In the genomic region with DNA sequence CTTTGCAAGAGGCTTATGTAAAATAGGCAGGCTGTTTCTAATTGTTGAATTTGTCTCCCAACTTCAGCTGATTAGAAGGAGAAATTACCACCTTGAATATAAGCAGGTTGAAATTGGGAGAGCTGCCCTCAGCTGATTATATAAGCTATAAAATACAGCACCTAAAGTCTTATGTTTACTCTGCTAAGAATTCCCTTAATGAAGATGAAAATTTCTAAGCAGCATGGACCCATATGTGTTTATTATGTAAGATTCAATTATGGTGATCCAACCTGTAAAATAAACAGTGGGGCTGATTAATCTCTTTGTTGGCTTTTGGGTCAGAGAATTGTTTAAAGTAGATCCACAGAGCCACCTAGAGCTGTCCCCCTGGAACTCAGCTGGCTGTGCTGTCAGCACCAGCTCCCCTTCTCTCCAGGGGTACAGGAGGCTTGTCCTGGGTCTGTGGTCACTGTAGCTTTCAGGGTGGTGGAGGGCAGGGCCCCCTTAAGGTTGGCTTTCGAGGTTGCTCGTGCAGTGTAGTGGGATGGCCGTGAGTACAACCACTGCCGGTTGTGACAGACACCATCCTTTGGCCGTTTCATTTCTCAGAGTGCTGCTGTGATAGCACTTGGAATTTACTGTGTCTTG, we compare ENCODE assay signal across 2 cellular contexts.
TF ChIP-seq lines count a peak whose summit lies in the region.

No MANE protein-coding gene starts in this region.

TF ChIP-seq in H1, 55 proteins besides CTCF, POLR2A, EP300 and RAD21:
- TF ChIP-seq SAP30 (IDR thresholded peaks at IDR 0.05; ENCODE audit: insufficient read depth, insufficient replicate concordance, low read length), result no peak
- TF ChIP-seq, protein P1, sequence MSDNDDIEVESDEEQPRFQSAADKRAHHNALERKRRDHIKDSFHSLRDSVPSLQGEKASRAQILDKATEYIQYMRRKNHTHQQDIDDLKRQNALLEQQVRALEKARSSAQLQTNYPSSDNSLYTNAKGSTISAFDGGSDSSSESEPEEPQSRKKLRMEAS (IDR thresholded peaks at IDR 0.05), result no peak
- TF ChIP-seq, protein P2, sequence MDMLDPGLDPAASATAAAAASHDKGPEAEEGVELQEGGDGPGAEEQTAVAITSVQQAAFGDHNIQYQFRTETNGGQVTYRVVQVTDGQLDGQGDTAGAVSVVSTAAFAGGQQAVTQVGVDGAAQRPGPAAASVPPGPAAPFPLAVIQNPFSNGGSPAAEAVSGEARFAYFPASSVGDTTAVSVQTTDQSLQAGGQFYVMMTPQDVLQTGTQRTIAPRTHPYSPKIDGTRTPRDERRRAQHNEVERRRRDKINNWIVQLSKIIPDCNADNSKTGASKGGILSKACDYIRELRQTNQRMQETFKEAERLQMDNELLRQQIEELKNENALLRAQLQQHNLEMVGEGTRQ (IDR thresholded peaks at IDR 0.05; ENCODE audit: low read length), result no peak
- TF ChIP-seq HDAC2 (IDR thresholded peaks at IDR 0.05; ENCODE audit: borderline replicate concordance in 1 of 2, low read depth in 2 of 2, low read length in 2 of 2), result no peak
TF ChIP-seq in H1: peak in this region for 0.

TF ChIP-seq in GM12891, 5 proteins besides CTCF, POLR2A, EP300 and RAD21:
- no peak for TF ChIP-seq TAF1 (IDR thresholded peaks at IDR 0.05; ENCODE audit: low read depth, low read length)
- TF ChIP-seq POLR2AphosphoS5 (IDR thresholded peaks at IDR 0.05; ENCODE audit: low read depth, low read length), result no peak
